ENCODE assay signal across 8 cellular contexts in genomic region chr5:16615737-16616535, GRCh38. TPM values are rescaled to one million over a fixed set of nuclear protein-coding genes. Genes with fewer than 3 reads are reported as not detected.
DNase-seq lines count a peak whose midpoint lies in the region; ATAC-seq and TF ChIP-seq lines count a peak whose summit lies in the region.

No MANE protein-coding gene starts in this region.

- peak overlapping the region; percentile 29 for H3K23ac ChIP-seq in mesendoderm (ENCODE audit: low read length)

- H3K36me3 ChIP-seq in mesendoderm (ENCODE audit: control insufficient read depth, insufficient read depth, low read length) (no peaks in the 10 kb centered on the region), upper lobe of right lung (no peaks in the 10 kb centered on the region)

- no peak overlapping the region for H2BK5ac ChIP-seq in mesendoderm (ENCODE audit: low read length)

- no peaks in the 10 kb centered on the region for H3K79me1 ChIP-seq in mesendoderm (ENCODE audit: low read length)

- H3K18ac ChIP-seq in mesendoderm (ENCODE audit: low read length): no peak overlapping the region

- no peak overlapping the region for H4K5ac ChIP-seq in mesendoderm (ENCODE audit: low read length)

- no CpG with 5 or more reads among the region's 31 CpGs for WGBS in mesendoderm (ENCODE audit: extremely low coverage, insufficient coverage, low lambda C conversion rate)

- no peak overlapping the region for H3K4ac ChIP-seq in mesendoderm (ENCODE audit: low read depth, low read length)

- H3K4me3 Mint-ChIP-seq in central memory CD8-positive, alpha-beta T cell: no peak overlapping the region

- no peak overlapping the region for H3K4me3 ChIP-seq in mesendoderm (ENCODE audit: low read length)
- peak overlapping the region; percentile 69 for H3K4me3 ChIP-seq in upper lobe of right lung

- peaks cover 30% of the 10 kb centered on the region for H3K4me1 Mint-ChIP-seq in central memory CD8-positive, alpha-beta T cell

- H2BK15ac ChIP-seq in mesendoderm (replicated peaks; ENCODE audit: low read depth): no peak overlapping the region

- H2BK120ac ChIP-seq in mesendoderm (ENCODE audit: low read depth, low read length): no peak overlapping the region

- no peaks in the 10 kb centered on the region for H3K4me1 ChIP-seq in mesendoderm (ENCODE audit: control insufficient read depth, low read depth, low read length)
- H3K4me1 ChIP-seq in upper lobe of right lung: peaks cover 8% of the 10 kb centered on the region

- no peak for TF ChIP-seq CTCF in upper lobe of right lung (IDR thresholded peaks at IDR 0.05)

- H3K9me3 ChIP-seq in upper lobe of right lung: no peaks in the 10 kb centered on the region

- no peak for ATAC-seq in central memory CD8-positive, alpha-beta T cell (replicated peaks; ENCODE audit: extremely low read depth, poor library complexity, severe bottlenecking)
- ATAC-seq in upper lobe of right lung: no peak

- intact Hi-C loops in upper lobe of right lung (cut with DNase I): no loop called here

- H3K9ac ChIP-seq in mesendoderm (ENCODE audit: low read length): no peak overlapping the region

- H3K27ac ChIP-seq in mesendoderm (ENCODE audit: low read depth, low read length) (no peak overlapping the region), upper lobe of right lung (peak overlapping the region; percentile 21)

- H3K4me2 ChIP-seq in mesendoderm (ENCODE audit: low read length): peak overlapping the region; percentile 56

- peaks cover 7% of the 10 kb centered on the region for H3K36me3 Mint-ChIP-seq in central memory CD8-positive, alpha-beta T cell (ENCODE audit: insufficient read depth)

- DNase-seq in activated CD8-positive, alpha-beta memory T cell treated with anti-CD3 and anti-CD28 coated beads for 24 hours: peak; percentile 69
- DNase-seq in activated CD8-positive, alpha-beta memory T cell treated with anti-CD3 and anti-CD28 coated beads, Interleukin-2, amount 50 U/mL, for 48 hours: no peak
- DNase-seq in NCI-H345 (lab: John Stamatoyannopoulos, UW) (peak; percentile 52), mesendoderm (no peak), upper lobe of right lung (no peak), OCI-M2 (lab: John Stamatoyannopoulos, UW; ENCODE audit: unreplicated experiment) (no peak), NK-92 (lab: John Stamatoyannopoulos, UW; ENCODE audit: unreplicated experiment) (no peak)
- no peak for DNase-seq in central memory CD8-positive, alpha-beta T cell (ENCODE audit: low spot score in 2 of 2)

- no peaks in the 10 kb centered on the region for H3K9me3 Mint-ChIP-seq in central memory CD8-positive, alpha-beta T cell

- H3K27ac Mint-ChIP-seq in central memory CD8-positive, alpha-beta T cell (ENCODE audit: low read depth): peak overlapping the region; percentile 75

- H2AK5ac ChIP-seq in mesendoderm (ENCODE audit: low read length): no peak overlapping the region

- H3K79me2 ChIP-seq in mesendoderm (ENCODE audit: control insufficient read depth, insufficient read depth, low read length): no peaks in the 10 kb centered on the region

- no peaks in the 10 kb centered on the region for H3K27me3 Mint-ChIP-seq in central memory CD8-positive, alpha-beta T cell

- no peak overlapping the region for H3K56ac ChIP-seq in mesendoderm (ENCODE audit: low read length)

- H4K8ac ChIP-seq in mesendoderm (ENCODE audit: low read depth, low read length): no peak overlapping the region

- H3K27me3 ChIP-seq in mesendoderm (ENCODE audit: insufficient read depth, low read length, poor library complexity) (peaks cover 10% of the 10 kb centered on the region), upper lobe of right lung (no peaks in the 10 kb centered on the region)

RNA-seq across cellular contexts. Expression of gene RETREG1, which starts 0.9 kb away (rescaled TPM):
- polyA plus RNA-seq in mesendoderm (2013, experiment 1 of 2): 2.1 TPM
- polyA plus RNA-seq in mesendoderm (2013, experiment 2 of 2): 2.3 TPM
- total RNA-seq in upper lobe of right lung: 22.8 TPM

Comparison
In these comparisons a context has a peak if more than half of its experiments do, and no peak if none do; other contexts are left out.
1. DNase-seq: peak in activated CD8-positive, alpha-beta memory T cell treated with anti-CD3 and anti-CD28 coated beads for 24 hours (single experiment) and NCI-H345 (single experiment); none in activated CD8-positive, alpha-beta memory T cell treated with anti-CD3 and anti-CD28 coated beads, Interleukin-2, amount 50 U/mL, for 48 hours (single experiment), central memory CD8-positive, alpha-beta T cell (0 of 2), mesendoderm (single experiment), upper lobe of right lung (single experiment), OCI-M2 (single experiment) and NK-92 (single experiment).